Comparison of ENCODE assay signal across 1 cellular context in genomic region chr16:714558-715447, GRCh38.
TF ChIP-seq lines count a peak whose summit lies in the region.

METRN (plus strand) TSS chr16:715118; CDS start chr16:715290, 172 bp downstream.

TF ChIP-seq in K562, 482 proteins besides CTCF, POLR2A, EP300 and RAD21 (continued from another document and continues in another):
- TF ChIP-seq ZNF407 (IDR thresholded peaks at IDR 0.05; ENCODE audit: low read depth), result no peak
- no peak for TF ChIP-seq NR2C2 (CRISPR knock-in tag; IDR thresholded peaks at IDR 0.05)
- no peak for TF ChIP-seq NR2C2 (tag; IDR thresholded peaks at IDR 0.05)
- TF ChIP-seq ZNF77 (CRISPR knock-in tag; IDR thresholded peaks at IDR 0.05), result no peak
- no peak for TF ChIP-seq SIN3A (IDR thresholded peaks at IDR 0.05; ENCODE audit: borderline replicate concordance in 2 of 2, control insufficient read depth in 1 of 2, low read depth in 2 of 2, low read length in 2 of 2)
- no peak for TF ChIP-seq POLR2AphosphoS2 (IDR thresholded peaks at IDR 0.05; ENCODE audit: low read length)
- no peak for TF ChIP-seq ZNF639 (CRISPR knock-in tag; conservative IDR thresholded peaks at IDR 0.05 in 1 of 2, IDR thresholded peaks at IDR 0.05 in 1 of 2)
- TF ChIP-seq SP2 (IDR thresholded peaks at IDR 0.05; ENCODE audit: extremely low read depth, low read depth, low read length, poor library complexity, severe bottlenecking), result peak; percentile 41
- TF ChIP-seq SIX5 (IDR thresholded peaks at IDR 0.05; ENCODE audit: borderline replicate concordance in 1 of 2, insufficient read depth in 1 of 2, low read depth in 1 of 2, low read length in 2 of 2), result no peak
- TF ChIP-seq MCM2 (IDR thresholded peaks at IDR 0.05; ENCODE audit: low read depth), result no peak
- no peak for TF ChIP-seq NR0B1 (IDR thresholded peaks at IDR 0.05; ENCODE audit: partially characterized antibody)
- TF ChIP-seq REST (CRISPR knock-in tag; IDR thresholded peaks at IDR 0.05; ENCODE audit: low read depth), result 0 out of 2 replicates have a peak, but pooled peaks have one; percentile 28
- no peak for TF ChIP-seq THRB (CRISPR knock-in tag; conservative IDR thresholded peaks at IDR 0.05)
- TF ChIP-seq ZBTB11 (CRISPR knock-in tag; IDR thresholded peaks at IDR 0.05), result 0 out of 6 replicates have a peak, but pooled peaks of 1 of the 3 experiments have one; percentile 3
- no peak for TF ChIP-seq ZNF518B (CRISPR knock-in tag; IDR thresholded peaks at IDR 0.05)
- TF ChIP-seq HSF4 (CRISPR knock-in tag; IDR thresholded peaks at IDR 0.05; ENCODE audit: borderline replicate concordance), result no peak
- TF ChIP-seq RBM34 (IDR thresholded peaks at IDR 0.05; ENCODE audit: borderline replicate concordance, insufficient read depth, low read length), result no peak
- TF ChIP-seq XRCC5 (IDR thresholded peaks at IDR 0.05; ENCODE audit: low read depth, low read length), result no peak
- TF ChIP-seq ZBTB7A (IDR thresholded peaks at IDR 0.05; ENCODE audit: borderline replicate concordance, control insufficient read depth, low read depth, low read length), result peak; percentile 31; the same call in 1 of the 2 replicates
- TF ChIP-seq SNIP1 (IDR thresholded peaks at IDR 0.05; ENCODE audit: low read depth), result no peak
- no peak for TF ChIP-seq HLTF (IDR thresholded peaks at IDR 0.05)
- TF ChIP-seq NFIX (CRISPR knock-in tag; IDR thresholded peaks at IDR 0.05; ENCODE audit: low read depth), result no peak
- TF ChIP-seq ETS1 (conservative IDR thresholded peaks at IDR 0.05; ENCODE audit: control insufficient read depth, low read depth, low read length), result no peak
- no peak for TF ChIP-seq CREB3 (tag; conservative IDR thresholded peaks at IDR 0.05; ENCODE audit: low read depth)
- peak; percentile 78 for TF ChIP-seq CCNT2 (IDR thresholded peaks at IDR 0.05; ENCODE audit: borderline replicate concordance, extremely low read depth, insufficient read length, low read depth, low read length)
